ENCODE assay signal across 17 cellular contexts in genomic region chr9:5512658-5513452, GRCh38. TPM values are rescaled to one million over a fixed set of nuclear protein-coding genes. Genes with fewer than 3 reads are reported as not detected.
A peak's percentile ranks its signal among the peaks of the same experiment; 100 is the strongest.
DNase-seq lines count a peak whose midpoint lies in the region; ATAC-seq, FAIRE-seq and TF ChIP-seq lines count a peak whose summit lies in the region.
"Had no signal": no experiment of that assay in that cellular context is flagged by ENCODE, and none has a peak within 500 bp of the region (broad histone marks: within the 10 kb centered on the region; RNA-seq: fewer than 3 reads in every experiment).

No MANE protein-coding gene starts in this region.

- H3K4me1 Mint-ChIP-seq in stimulated activated effector memory CD8-positive, alpha-beta T cell treated with anti-CD3 and anti-CD28 coated beads, Interleukin-12 subunit alpha, Interleukin-12 subunit beta, amount 100 ng/mL, for 72 hours, result peaks cover 63% of the 10 kb centered on the region

- no peaks in the 10 kb centered on the region for H3K36me3 Mint-ChIP-seq in stimulated activated effector memory CD8-positive, alpha-beta T cell treated with anti-CD3 and anti-CD28 coated beads, Interleukin-12 subunit alpha, Interleukin-12 subunit beta, amount 100 ng/mL, for 72 hours
- H3K36me3 Mint-ChIP-seq: WTC11 had no signal

- peak; percentile 79 for ATAC-seq in Right ventricle myocardium superior (ENCODE audit: poor library complexity)
- no peak for ATAC-seq in PC-3
- no peak for ATAC-seq in stimulated activated effector memory CD8-positive, alpha-beta T cell treated with anti-CD3 and anti-CD28 coated beads, Interleukin-12 subunit alpha, Interleukin-12 subunit beta, amount 100 ng/mL, for 72 hours
- ATAC-seq: GM23338, pancreas, WTC11 had no signal

- BruUV-seq in PC-3 (replicated peaks; lab: Mats Ljungman, UMichigan), result no TSS peak

- H3F3A ChIP-seq in PC-3 (ENCODE audit: low read length, unreplicated experiment), result peaks cover 14% of the 10 kb centered on the region

- intact Hi-C loops in Right ventricle myocardium superior (cut with DNase I) (loop anchor here (5.0 kb wide), 1 partner anchor 61 kb away; the partner anchor contains the start of gene CD274), PC-3 (cut with micrococcal nuclease) (no loop called here), kidney (cut with DNase I) (no loop called here), testis (cut with DNase I; ENCODE audit: low total_unique reads) (no loop called here)

- H3K9me2 ChIP-seq in PC-3 (replicated peaks; ENCODE audit: low read length), result no peaks in the 10 kb centered on the region

- H3K4me1 ChIP-seq in right atrium auricular region (peaks cover 0 to 63% of the 10 kb centered on the region in 2 donors), PC-3 (ENCODE audit: insufficient read depth, low read length) (peaks cover 41% of the 10 kb centered on the region), fibroblast of lung (ENCODE audit: control insufficient read depth, extremely low read depth, insufficient read depth, low read length) (peaks cover 13% of the 10 kb centered on the region), kidney (ENCODE audit: control insufficient read depth in 1 of 2, insufficient read depth in 1 of 2, low read depth in 1 of 2, low read length in 2 of 2) (no peaks in the 10 kb centered on the region), testis (no peaks in the 10 kb centered on the region)
- H3K4me1 ChIP-seq: pancreas had no signal

- H3K4me3 ChIP-seq in right atrium auricular region (no peak overlapping the region), PC-3 (ENCODE audit: low read length) (no peak overlapping the region), fibroblast of lung (replicated peaks in 1 of 4; ENCODE audit: control extremely low read depth in 1 of 4, insufficient read depth in 1 of 4, low read depth in 3 of 4, low read length in 4 of 4) (peak overlapping the region in 2 of 4 experiments; percentile 19 to 64), kidney (ENCODE audit: low read length in 2 of 2) (no peak overlapping the region), testis (no peak overlapping the region)
- H3K4me3 ChIP-seq: GM23338, pancreas, tibial artery had no signal

- WGBS in testis, 2 donors, result 96 to 97% methylated on average over 2 of the region's 2 CpGs

- H3K9me3 ChIP-seq in right atrium auricular region (no peaks in the 10 kb centered on the region), PC-3 (ENCODE audit: low read length) (no peaks in the 10 kb centered on the region), fibroblast of lung (ENCODE audit: control insufficient read depth, insufficient read depth, low read depth, low read length) (no peaks in the 10 kb centered on the region), kidney (ENCODE audit: control insufficient read depth in 1 of 2, low read length in 2 of 2) (no peaks in the 10 kb centered on the region), testis (no peaks in the 10 kb centered on the region)
- H3K9me3 ChIP-seq: pancreas, tibial artery had no signal

- peak overlapping the region; percentile 62 for H3K4me3 Mint-ChIP-seq in stimulated activated effector memory CD8-positive, alpha-beta T cell treated with anti-CD3 and anti-CD28 coated beads, Interleukin-12 subunit alpha, Interleukin-12 subunit beta, amount 100 ng/mL, for 72 hours
- H3K4me3 Mint-ChIP-seq: GM23338, WTC11 had no signal

- no peak for FAIRE-seq in kidney (lab: Jason Lieb, UNC)
- FAIRE-seq: pancreas had no signal

- H4K20me1 ChIP-seq in PC-3 (ENCODE audit: low read length), result no peaks in the 10 kb centered on the region
- H4K20me1 ChIP-seq in fibroblast of lung (ENCODE audit: control insufficient read depth, extremely low read depth, insufficient read depth, low read length), result no peaks in the 10 kb centered on the region

- POLR2A ChIA-PET in PC-3 (lab: Charles Lee; ENCODE audit: unreplicated experiment), result no interaction called here

- no peak overlapping the region for H2AFZ ChIP-seq in PC-3 (ENCODE audit: low read length)
- H2AFZ ChIP-seq in fibroblast of lung (ENCODE audit: low read length), result no peak overlapping the region
- H2AFZ ChIP-seq: GM23338 had no signal

- TF ChIP-seq CTCF in right atrium auricular region (IDR thresholded peaks at IDR 0.05) (no peak), PC-3 (conservative IDR thresholded peaks at IDR 0.05; ENCODE audit: low read depth, low read length) (no peak), fibroblast of lung (conservative IDR thresholded peaks at IDR 0.05 in 1 of 2, IDR thresholded peaks at IDR 0.05 in 1 of 2; ENCODE audit: low read depth in 1 of 2, low read length in 2 of 2) (no peak), kidney (IDR thresholded peaks at IDR 0.05; ENCODE audit: borderline replicate concordance, extremely low read depth, insufficient read depth) (no peak), testis (IDR thresholded peaks at IDR 0.05) (no peak)

- H3K27ac ChIP-seq in right atrium auricular region (peak overlapping the region in 1 of 2 donors; percentile 44), PC-3 (ENCODE audit: low read length) (no peak overlapping the region), fibroblast of lung (ENCODE audit: insufficient read depth, low read length) (no peak overlapping the region), kidney (ENCODE audit: low read depth in 2 of 2, low read length in 2 of 2) (no peak overlapping the region), testis (no peak overlapping the region)
- H3K27ac ChIP-seq: pancreas, tibial artery had no signal

- no peak overlapping the region for H3K27ac Mint-ChIP-seq in stimulated activated effector memory CD8-positive, alpha-beta T cell treated with anti-CD3 and anti-CD28 coated beads, Interleukin-12 subunit alpha, Interleukin-12 subunit beta, amount 100 ng/mL, for 72 hours
- H3K27ac Mint-ChIP-seq: GM23338, WTC11 had no signal

- H3K9me3 Mint-ChIP-seq in stimulated activated effector memory CD8-positive, alpha-beta T cell treated with anti-CD3 and anti-CD28 coated beads, Interleukin-12 subunit alpha, Interleukin-12 subunit beta, amount 100 ng/mL, for 72 hours, result no peaks in the 10 kb centered on the region
- H3K9me3 Mint-ChIP-seq: GM23338 had no signal

- H3K4me2 ChIP-seq in PC-3 (ENCODE audit: low read length), result peak overlapping the region; percentile 83; the same call in 1 of the 2 replicates
- H3K4me2 ChIP-seq in fibroblast of lung (ENCODE audit: extremely low read depth, insufficient read depth, low read length), result peak overlapping the region; percentile 40
- H3K4me2 ChIP-seq: GM23338 had no signal

- no peak for TF ChIP-seq POLR2A in testis (IDR thresholded peaks at IDR 0.05)

- no peak overlapping the region for H3K9ac ChIP-seq in PC-3 (ENCODE audit: low read length)
- no peak overlapping the region for H3K9ac ChIP-seq in fibroblast of lung (ENCODE audit: insufficient read depth, low read length)
- H3K9ac ChIP-seq in kidney (ENCODE audit: low read length in 2 of 2), result no peak overlapping the region

- CTCF ChIA-PET in PC-3 (lab: Charles Lee), result no interaction called here

- no peak for DNase-seq in Right ventricle myocardium superior
- DNase-seq in right atrium auricular region (ENCODE audit: low spot score), result no peak
- no peak for DNase-seq in PC-3
- DNase-seq in fibroblast of lung (ENCODE audit: low read depth in 2 of 2), result no peak
- DNase-seq in stimulated activated effector memory CD8-positive, alpha-beta T cell treated with anti-CD3 and anti-CD28 coated beads, Interleukin-12 subunit alpha, Interleukin-12 subunit beta, amount 100 ng/mL, for 72 hours (ENCODE audit: low spot score in 2 of 2), result no peak
- DNase-seq in nucleus accumbens (lab: John Stamatoyannopoulos, UW), result no peak
- no peak for DNase-seq in kidney
- DNase-seq in testis, result no peak
- DNase-seq: aorta, DMS 273 treated with DMSO at 0.1 percent for 48 hours, GDM1, NCI-H1092 treated with DMSO at 0.1 percent for 48 hours, NCI-H69, pancreas, tibial artery had no signal

- H3K79me2 ChIP-seq in PC-3 (ENCODE audit: low read length), result peaks cover 28% of the 10 kb centered on the region
- H3K79me2 ChIP-seq in fibroblast of lung (ENCODE audit: control insufficient read depth, insufficient read depth, low read length), result peaks cover 22% of the 10 kb centered on the region

- H3K36me3 ChIP-seq in right atrium auricular region (no peaks in the 10 kb centered on the region), PC-3 (ENCODE audit: low read depth, low read length) (no peaks in the 10 kb centered on the region), fibroblast of lung (ENCODE audit: control insufficient read depth, insufficient read depth, low read length) (no peaks in the 10 kb centered on the region), kidney (ENCODE audit: control insufficient read depth in 1 of 2, insufficient read depth in 2 of 2, low read length in 2 of 2) (no peaks in the 10 kb centered on the region), testis (ENCODE audit: low read depth, missing control alignments) (no peaks in the 10 kb centered on the region)
- H3K36me3 ChIP-seq: pancreas, tibial artery had no signal

- H3K27me3 ChIP-seq in right atrium auricular region (no peaks in the 10 kb centered on the region), PC-3 (ENCODE audit: low read length) (no peaks in the 10 kb centered on the region), fibroblast of lung (ENCODE audit: control insufficient read depth, insufficient read depth, low read length) (no peaks in the 10 kb centered on the region), testis (no peaks in the 10 kb centered on the region)
- H3K27me3 ChIP-seq: pancreas, tibial artery had no signal

RNA-seq across cellular contexts. Expression of gene PDCD1LG2, which starts 2.5 kb away (rescaled TPM):
- total RNA-seq in Right ventricle myocardium superior (2.4 TPM), right atrium auricular region (1 to 10 TPM; 2.2 to 2.9 TPM), PC-3 (2014; rRNA removed) (0.46 and 1.4 TPM in 2 replicates), fibroblast of lung (4.9 and 6.9 TPM in 2 replicates), kidney (2.4 TPM), testis (under 1 TPM; 0.63 to 0.81 TPM)
- polyA plus RNA-seq in fibroblast of lung (15.7 and 16.9 TPM in 2 replicates), kidney (ENCODE audit: insufficient read depth, low read depth, low replicate concordance) (1.5 TPM), testis (ENCODE audit: insufficient read depth, low read depth, low replicate concordance) (2.4 TPM)
- polyA plus RNA-seq in fibroblast of lung (2012), result 9.4 and 10.3 TPM in 2 replicates
- polyA minus RNA-seq in fibroblast of lung (ENCODE audit: low replicate concordance), result 6.1 and 6.8 TPM in 2 replicates
- total RNA-seq: GM23338, WTC11 had no signal
- polyA plus RNA-seq: GM23338 had no signal
